Comparison of ENCODE assay signal across 27 cellular contexts in the genomic region with DNA sequence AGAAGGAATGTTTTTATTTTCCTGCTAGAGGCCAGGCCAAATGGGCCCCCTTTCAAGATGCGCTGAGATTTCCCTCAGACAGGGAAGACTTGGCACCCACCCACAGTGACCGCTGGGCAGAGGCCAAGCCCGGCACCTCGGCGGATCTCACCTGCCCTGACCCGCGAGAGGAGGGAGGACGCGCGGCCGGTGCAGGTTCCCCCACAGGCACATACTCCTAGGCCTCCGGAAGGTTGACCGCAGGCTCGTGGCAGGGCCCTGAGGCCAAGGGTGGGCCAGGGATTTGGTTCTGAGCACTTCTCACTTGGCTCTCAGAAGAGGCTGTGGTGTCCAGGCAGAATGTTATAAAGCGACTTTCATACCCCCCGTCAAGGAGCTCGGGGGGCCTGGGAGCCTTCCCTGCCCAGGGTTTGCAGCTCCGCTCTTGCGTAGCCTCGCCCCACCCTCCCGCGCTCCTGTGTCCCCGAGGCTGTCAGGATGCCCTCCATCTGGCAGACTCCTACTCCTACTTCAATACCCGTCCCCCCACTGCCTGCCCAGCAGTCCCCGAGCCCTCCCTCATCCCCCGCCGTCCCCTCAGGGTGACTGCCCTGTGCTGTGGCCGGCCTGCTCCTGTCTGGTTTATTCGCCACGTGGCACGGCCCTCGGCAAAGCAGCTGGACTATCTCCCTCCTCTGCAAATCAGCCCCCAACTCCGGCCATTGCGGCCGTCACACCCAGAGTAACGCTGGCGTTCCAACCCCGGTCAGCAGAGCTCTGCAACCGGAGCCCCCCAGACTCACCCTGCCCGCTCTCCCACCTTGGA. TPM values are rescaled to one million over a fixed set of nuclear protein-coding genes. Genes with fewer than 3 reads are reported as not detected.
"Had no signal": no experiment of that assay in that cellular context is flagged by ENCODE, and none has a peak within 500 bp of the region (broad histone marks: within the 10 kb centered on the region; RNA-seq: fewer than 3 reads in every experiment).

No MANE protein-coding gene starts in this region.

- H3K36me3 ChIP-seq: left lung, pancreas, prostate gland, right lobe of liver, suprapubic skin, thoracic aorta, tibial artery, upper lobe of right lung, uterus had no signal

- H3K4me1 Mint-ChIP-seq: memory B cell; naive thymus-derived CD4-positive, alpha-beta T cell; stimulated activated memory B cell treated with anti-CD40 and anti-IgM and Interleukin-4, amounts not matched to agents 10 μg/mL and 1 μg/mL and 100 μg/mL, for 72 hours had no signal

- H3K9me3 ChIP-seq: left lung, mucosa of descending colon, pancreas, prostate gland, right lobe of liver, suprapubic skin, thoracic aorta, tibial artery, upper lobe of right lung, uterus had no signal

- H3K9me3 Mint-ChIP-seq: memory B cell; naive thymus-derived CD4-positive, alpha-beta T cell; natural killer cell treated with Interleukin-12 subunit alpha and Interleukin-12 subunit beta and Interleukin-15 and Interleukin-18, amount 100 ng/mL, for 72 hours; stimulated activated memory B cell treated with anti-CD40 and anti-IgM and Interleukin-4, amounts not matched to agents 10 μg/mL and 1 μg/mL and 100 μg/mL, for 72 hours had no signal

- H3K4me3 Mint-ChIP-seq: memory B cell; naive thymus-derived CD4-positive, alpha-beta T cell; natural killer cell treated with Interleukin-12 subunit alpha and Interleukin-12 subunit beta and Interleukin-15 and Interleukin-18, amount 100 ng/mL, for 72 hours; stimulated activated memory B cell treated with anti-CD40 and anti-IgM and Interleukin-4, amounts not matched to agents 10 μg/mL and 1 μg/mL and 100 μg/mL, for 72 hours had no signal

- FAIRE-seq: keratinocyte, pancreas had no signal

- H3K4me3 ChIP-seq: left lung, mucosa of descending colon, pancreas, prostate gland, right lobe of liver, smooth muscle cell, suprapubic skin, thoracic aorta, tibial artery, upper lobe of right lung, uterus had no signal

- H3K27ac Mint-ChIP-seq: memory B cell; naive thymus-derived CD4-positive, alpha-beta T cell; natural killer cell treated with Interleukin-12 subunit alpha and Interleukin-12 subunit beta and Interleukin-15 and Interleukin-18, amount 100 ng/mL, for 72 hours; stimulated activated memory B cell treated with anti-CD40 and anti-IgM and Interleukin-4, amounts not matched to agents 10 μg/mL and 1 μg/mL and 100 μg/mL, for 72 hours had no signal

- ATAC-seq: left colon; left lung; mucosa of descending colon; naive thymus-derived CD4-positive, alpha-beta T cell; natural killer cell treated with Interleukin-12 subunit alpha and Interleukin-12 subunit beta and Interleukin-15 and Interleukin-18, amount 100 ng/mL, for 72 hours; pancreas; right lobe of liver; stimulated activated memory B cell treated with anti-CD40 and anti-IgM and Interleukin-4, amounts not matched to agents 10 μg/mL and 1 μg/mL and 100 μg/mL, for 72 hours had no signal

- H3K27me3 Mint-ChIP-seq: memory B cell; naive thymus-derived CD4-positive, alpha-beta T cell; natural killer cell treated with Interleukin-12 subunit alpha and Interleukin-12 subunit beta and Interleukin-15 and Interleukin-18, amount 100 ng/mL, for 72 hours; stimulated activated memory B cell treated with anti-CD40 and anti-IgM and Interleukin-4, amounts not matched to agents 10 μg/mL and 1 μg/mL and 100 μg/mL, for 72 hours had no signal

- H3K27me3 ChIP-seq: left lung, pancreas, right lobe of liver, suprapubic skin, tibial artery, upper lobe of right lung, uterus had no signal

- H3K4me1 ChIP-seq: left lung, pancreas, prostate gland, right lobe of liver, suprapubic skin, upper lobe of right lung had no signal

- DNase-seq: hippocampal formation; left colon; midbrain; mucosa of descending colon; naive thymus-derived CD4-positive, alpha-beta T cell; nucleus accumbens; retina; right lobe of liver; stimulated activated CD4-positive, alpha-beta T cell treated with anti-CD3 and anti-CD28 coated beads, Interleukin-1b, Interleukin-23, amount 100 ng/mL, for 48 hours; stimulated activated CD4-positive, alpha-beta T cell treated with anti-CD3 and anti-CD28 coated beads, Interleukin-2, amount 100 ng/mL, for 48 hours; stimulated activated CD4-positive, alpha-beta T cell treated with anti-CD3 and anti-CD28 coated beads, Interleukin-4, amount 100 ng/mL, for 4 hours; stimulated activated CD8-positive, alpha-beta memory T cell treated with anti-CD3 and anti-CD28 coated beads, Interleukin-4, amount 100 ng/mL, for 48 hours; stimulated activated naive CD4-positive, alpha-beta T cell treated with Interleukin-2 at 50 U/mL for 16 hours; tibial artery; trophoblast cell; upper lobe of right lung; uterus had no signal

- H3K36me3 Mint-ChIP-seq: memory B cell; natural killer cell treated with Interleukin-12 subunit alpha and Interleukin-12 subunit beta and Interleukin-15 and Interleukin-18, amount 100 ng/mL, for 72 hours; stimulated activated memory B cell treated with anti-CD40 and anti-IgM and Interleukin-4, amounts not matched to agents 10 μg/mL and 1 μg/mL and 100 μg/mL, for 72 hours had no signal

- H3K4me2 ChIP-seq: smooth muscle cell had no signal

- H3K27ac ChIP-seq: left lung, pancreas, prostate gland, right lobe of liver, suprapubic skin, upper lobe of right lung, uterus had no signal

RNA-seq across cellular contexts. Expression of gene PDGFA, which starts 50.6 kb away (rescaled TPM):
- polyA plus RNA-seq: naive thymus-derived CD4-positive, alpha-beta T cell had no signal
